In the genomic region with DNA sequence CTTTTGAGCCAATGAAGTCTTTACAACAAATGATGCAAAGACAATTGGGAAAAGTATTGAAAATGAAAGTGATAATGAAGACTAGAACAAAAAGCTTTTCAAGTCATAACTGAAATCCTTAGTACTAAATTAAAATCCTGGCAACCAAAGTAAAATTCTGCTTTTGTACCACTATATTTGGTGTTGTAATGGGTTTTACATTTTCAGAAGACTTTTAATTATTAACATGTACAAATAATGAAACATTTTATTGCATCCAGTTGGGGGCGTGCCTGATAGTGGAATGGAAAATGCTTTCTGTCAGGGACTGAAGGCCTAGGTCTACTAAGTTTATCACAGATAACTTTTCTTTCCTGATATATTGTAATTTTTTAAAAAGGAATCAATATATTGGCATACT, we compare ENCODE assay signal across 11 cellular contexts.
DNase-seq lines count a peak whose midpoint lies in the region; ATAC-seq, FAIRE-seq and TF ChIP-seq lines count a peak whose summit lies in the region.
"Had no signal": no experiment of that assay in that cellular context is flagged by ENCODE, and none has a peak within 500 bp of the region (broad histone marks: within the 10 kb centered on the region; RNA-seq: fewer than 3 reads in every experiment).

No MANE protein-coding gene starts in this region.

- DNase-seq in ACHN (peak; percentile 62), OCI-M1 (lab: John Stamatoyannopoulos, UW) (peak; percentile 20), glomerular visceral epithelial cell (ENCODE audit: extremely low spot score) (peak; percentile 26), GM12892 (ENCODE audit: insufficient read length) (no peak), NCI-H2029 (lab: John Stamatoyannopoulos, UW) (no peak), COR-L47 (lab: John Stamatoyannopoulos, UW) (no peak), NCI-H1417 treated with DMSO at 0.1 percent for 48 hours (lab: John Stamatoyannopoulos, UW) (no peak)
- DNase-seq: activated CD8-positive, alpha-beta memory T cell treated with anti-CD3 and anti-CD28 coated beads, Interleukin-2, amount 50 U/mL, for 4 hours; CD4-positive, alpha-beta memory T cell; Right ventricle myocardium superior had no signal

- ATAC-seq in GM21619 (IDR thresholded peaks at IDR 0.05; ENCODE audit: unreplicated experiment), result peak; percentile 52

- TF ChIP-seq POLR2A in GM12892 (IDR thresholded peaks at IDR 0.05; ENCODE audit: low read depth, low read length), result no peak

- FAIRE-seq in GM12892 (lab: Jason Lieb, UNC), result no peak

- in situ Hi-C loops in ACHN (cut with HindIII; ENCODE audit: low pct_ligation_motif_present, low pct_unique_long_range_greater_than_20kb, low sequenced_read_pairs), result no loop called here

Comparison
In these comparisons a context has a peak if more than half of its experiments do, and no peak if none do; other contexts are left out.
1. DNase-seq: peak in ACHN (single experiment), OCI-M1 (single experiment) and glomerular visceral epithelial cell (single experiment); none in GM12892 (single experiment), NCI-H2029 (single experiment), COR-L47 (single experiment) and NCI-H1417 treated with DMSO at 0.1 percent for 48 hours (single experiment).